Comparison of ENCODE assay signal across 25 cellular contexts in genomic region chr10:24235471-24235870, GRCh38.
"Had no signal": no experiment of that assay in that cellular context is flagged by ENCODE, and none has a peak within 500 bp of the region (broad histone marks: within the 10 kb centered on the region; RNA-seq: fewer than 3 reads in every experiment).

No MANE protein-coding gene starts in this region.

- H3K4me3 Mint-ChIP-seq: activated naive CD8-positive, alpha-beta T cell; brain; naive thymus-derived CD4-positive, alpha-beta T cell; T-helper 1 cell treated with Interleukin-12 subunit alpha and Interleukin-12 subunit beta and Interleukin-4 antibody, amounts not matched to agents 30 μg/mL and 1 μg/mL, for 36 hours had no signal

- H3K27ac ChIP-seq: heart right ventricle, pancreas, right atrium auricular region, spleen, transverse colon had no signal

- H3K27ac Mint-ChIP-seq: activated naive CD8-positive, alpha-beta T cell; brain; naive thymus-derived CD4-positive, alpha-beta T cell; T-helper 1 cell treated with Interleukin-12 subunit alpha and Interleukin-12 subunit beta and Interleukin-4 antibody, amounts not matched to agents 30 μg/mL and 1 μg/mL, for 36 hours had no signal

- H3K9me3 Mint-ChIP-seq: brain; T-helper 1 cell treated with Interleukin-12 subunit alpha and Interleukin-12 subunit beta and Interleukin-4 antibody, amounts not matched to agents 30 μg/mL and 1 μg/mL, for 36 hours had no signal

- H3K4me1 ChIP-seq: spleen had no signal

- ATAC-seq: heart right ventricle; left colon; naive thymus-derived CD4-positive, alpha-beta T cell; pancreas had no signal

- H3K4me3 ChIP-seq: heart right ventricle, right atrium auricular region, spleen, transverse colon had no signal

- H3K9me3 ChIP-seq: heart right ventricle, pancreas, right atrium auricular region, spleen, transverse colon had no signal

- H3K27me3 ChIP-seq: heart right ventricle, pancreas, right atrium auricular region, transverse colon had no signal

- H3K4me1 Mint-ChIP-seq: naive thymus-derived CD4-positive, alpha-beta T cell had no signal

- DNase-seq: activated CD4-positive, alpha-beta T cell treated with anti-CD3 and anti-CD28 coated beads for 4 hours; activated CD4-positive, alpha-beta T cell treated with anti-CD3 and anti-CD28 coated beads, Interleukin-2, amount 50 U/mL, for 4 hours; activated CD8-positive, alpha-beta memory T cell treated with anti-CD3 and anti-CD28 coated beads for 24 hours; activated effector memory CD4-positive, alpha-beta T cell treated with Interleukin-2 at 50 U/mL for 16 hours; activated naive CD4-positive, alpha-beta T cell treated with Interleukin-2 at 50 U/mL for 16 hours; aorta; cortex of kidney; heart right ventricle; kidney; left colon; mammary epithelial cell; midbrain; naive thymus-derived CD4-positive, alpha-beta T cell; pancreas; spleen; stimulated activated naive CD4-positive, alpha-beta T cell; T-helper 9 cell; transverse colon had no signal

- H3K36me3 Mint-ChIP-seq: activated naive CD8-positive, alpha-beta T cell; brain; naive thymus-derived CD4-positive, alpha-beta T cell had no signal

- H3K36me3 ChIP-seq: pancreas, right atrium auricular region, spleen, transverse colon had no signal

- FAIRE-seq: endothelial cell of umbilical vein, kidney, pancreas, TTC549, urothelium cell line had no signal
